ENCODE assay signal across 9 cellular contexts in genomic region chr16:46857261-46857962, GRCh38. TPM values are rescaled to one million over a fixed set of nuclear protein-coding genes. Genes with fewer than 3 reads are reported as not detected.
DNase-seq lines count a peak whose midpoint lies in the region; ATAC-seq, FAIRE-seq and TF ChIP-seq lines count a peak whose summit lies in the region.
"Had no signal": no experiment of that assay in that cellular context is flagged by ENCODE, and none has a peak within 500 bp of the region (broad histone marks: within the 10 kb centered on the region; RNA-seq: fewer than 3 reads in every experiment).

No MANE protein-coding gene starts in this region.

- FAIRE-seq in K562 (lab: Jason Lieb, UNC) (peak; percentile 73), HepG2 (lab: Jason Lieb, UNC) (no peak)

- no peak overlapping the region for H2AFZ ChIP-seq in K562 (ENCODE audit: low read depth, low read length)
- no peak overlapping the region for H2AFZ ChIP-seq in HepG2 (ENCODE audit: low read length)

- no peaks in the 10 kb centered on the region for H3K79me2 ChIP-seq in K562 (ENCODE audit: control insufficient read depth, insufficient read depth, low read length)
- H3K79me2 ChIP-seq in HepG2 (ENCODE audit: insufficient read depth, low read length), result no peaks in the 10 kb centered on the region

- CTCF ChIA-PET in K562 (lab: Yijun Ruan, JAX; ENCODE audit: low intra/inter-chr PET ratio) (interaction anchor here (1.3 kb wide), 1 partner anchor 52 kb away, joined by 3 read pairs; no protein-coding TSS in a partner anchor), HepG2 (lab: Yijun Ruan, JAX; ENCODE audit: low intra/inter-chr PET ratio, low total read pairs) (interaction anchor here (1.0 to 5.4 kb wide), 4 partner anchors 40 to 72 kb away, joined by 3 to 35 read pairs (median 4); no protein-coding TSS in a partner anchor)

- no TSS peak for BruUV-seq in K562 (replicated peaks; lab: Mats Ljungman, UMichigan)
- BruUV-seq in HepG2 (replicated peaks; lab: Mats Ljungman, UMichigan), result no TSS peak

- H3K9me1 ChIP-seq in K562 (ENCODE audit: control insufficient read depth, insufficient read depth, low read length), result no peaks in the 10 kb centered on the region

- POLR2A ChIA-PET in K562 (lab: Yijun Ruan, JAX) (no interaction called here), HepG2 (lab: Yijun Ruan, JAX) (interaction anchor here (0.6 to 11.9 kb wide), 5 partner anchors 27 to 55 kb away, joined by 3 to 306 read pairs (median 7); partner anchors contain the start of gene GPT2)

- TF ChIP-seq CTCF in K562 (IDR thresholded peaks at IDR 0.05 in 2 of 3, conservative IDR thresholded peaks at IDR 0.05 in 1 of 3; ENCODE audit: insufficient read depth in 2 of 3, low read depth in 1 of 3, low read length in 3 of 3) (peak; percentile 43 to 46 (median 46); a peak in 5 of 6 replicates), HepG2 (CRISPR knock-in tag; IDR thresholded peaks at IDR 0.05) (peak; percentile 49)

- intact Hi-C loops in K562 (cut with micrococcal nuclease) (loop anchor here (10.0 kb wide), 1 partner anchor 1307 kb away; no protein-coding TSS in a partner anchor), HepG2 (cut with micrococcal nuclease; ENCODE audit: unreplicated experiment) (no loop called here)

- H3K27ac ChIP-seq in K562 (ENCODE audit: extremely low read depth, low read depth, low read length), result no peak overlapping the region
- H3K27ac ChIP-seq in HepG2 (ENCODE audit: extremely low read length, insufficient read depth, low read length), result no peak overlapping the region
- H3K27ac ChIP-seq: BLaER1 had no signal

- H3K4me3 ChIP-seq in K562, result no peak overlapping the region
- H3K4me3 ChIP-seq in HepG2 (replicated peaks in 1 of 3; ENCODE audit: insufficient read depth in 1 of 3, low read depth in 2 of 3, low read length in 3 of 3), result no peak overlapping the region
- H3K4me3 ChIP-seq: BLaER1 had no signal

- H3K4me1 ChIP-seq in K562 (replicated peaks in 1 of 2; ENCODE audit: control insufficient read depth in 2 of 2, insufficient read depth in 2 of 2, low read length in 2 of 2), result no peaks in the 10 kb centered on the region
- H3K4me1 ChIP-seq in HepG2 (ENCODE audit: insufficient read depth, low read length), result peaks cover 83% of the 10 kb centered on the region
- H3K4me1 ChIP-seq: BLaER1 had no signal

- in situ Hi-C loops in K562 (cut with MboI) (loop anchor here (5.0 kb wide), 1 partner anchor 75 kb away; no protein-coding TSS in a partner anchor), HepG2 (cut with HindIII; ENCODE audit: extremely low pct_ligation_motif_present, low pct_unique_long_range_greater_than_20kb) (loop anchor here (5.0 kb wide), 1 partner anchor 50 kb away; no protein-coding TSS in a partner anchor)

- H4K20me1 ChIP-seq in K562 (replicated peaks; ENCODE audit: control insufficient read depth, insufficient read depth, low read length) (peaks cover 6% of the 10 kb centered on the region), HepG2 (ENCODE audit: insufficient read depth, low read length) (no peaks in the 10 kb centered on the region)
- H4K20me1 ChIP-seq: BLaER1 had no signal

- DNase-seq in NCI-H2196 (lab: John Stamatoyannopoulos, UW; ENCODE audit: unreplicated experiment) (peak; percentile 1), NCI-H2196 treated with DMSO at 0.1 percent for 48 hours (lab: John Stamatoyannopoulos, UW; ENCODE audit: unreplicated experiment) (no peak), NCI-H1694 treated with DMSO at 0.1 percent for 48 hours (lab: John Stamatoyannopoulos, UW) (peak; percentile 49), K562 (ENCODE audit: extremely low read depth in 1 of 4, low spot score in 3 of 4) (peak; percentile 23 to 31 (median 25)), HepG2 (ENCODE audit: low spot score) (peak; percentile 65), ureter (ENCODE audit: low spot score) (no peak)

- no peak for TF ChIP-seq EP300 in K562 (IDR thresholded peaks at IDR 0.05; ENCODE audit: low read length)
- no peak for TF ChIP-seq EP300 in HepG2 (IDR thresholded peaks at IDR 0.05; ENCODE audit: low read depth in 2 of 2, low read length in 2 of 2)
- TF ChIP-seq EP300 in HepG2 (CRISPR knock-in tag; IDR thresholded peaks at IDR 0.05; ENCODE audit: borderline replicate concordance), result no peak

- ATAC-seq in K562 (peak; percentile 67; the same call in 2 of the 3 replicates), HepG2 (peak; percentile 57), HG03139 (IDR thresholded peaks at IDR 0.05; ENCODE audit: unreplicated experiment) (no peak), GM19455 (IDR thresholded peaks at IDR 0.05; ENCODE audit: unreplicated experiment) (no peak)

- H3K9ac ChIP-seq in K562 (ENCODE audit: insufficient read depth in 1 of 2, low read depth in 2 of 2, low read length in 2 of 2) (no peak overlapping the region), HepG2 (ENCODE audit: insufficient read depth, low read depth, low read length) (no peak overlapping the region)
- H3K9ac ChIP-seq: BLaER1 had no signal

- H3K4me2 ChIP-seq in K562 (ENCODE audit: insufficient read depth, low read length) (no peak overlapping the region), HepG2 (ENCODE audit: low read depth, low read length) (no peak overlapping the region)
- H3K4me2 ChIP-seq: BLaER1 had no signal

- TF ChIP-seq RAD21 in K562 (CRISPR knock-in tag; conservative IDR thresholded peaks at IDR 0.05 in 1 of 2, IDR thresholded peaks at IDR 0.05 in 1 of 2), result peak in 1 of 2 experiments; percentile 37; a peak in 2 of 4 replicates
- peak; percentile 68 for TF ChIP-seq RAD21 in HepG2 (CRISPR knock-in tag; IDR thresholded peaks at IDR 0.05)

- no peaks in the 10 kb centered on the region; a peak in 1 of 5 replicates for H3K27me3 ChIP-seq in K562 (ENCODE audit: control insufficient read depth in 2 of 2, insufficient read depth in 2 of 2, low read length in 2 of 2)
- no peaks in the 10 kb centered on the region for H3K27me3 ChIP-seq in HepG2 (ENCODE audit: control insufficient read depth in 1 of 2, insufficient read depth in 2 of 2, low read length in 2 of 2)
- H3K27me3 ChIP-seq: BLaER1 had no signal

- TF ChIP-seq POLR2A in K562 (conservative IDR thresholded peaks at IDR 0.05) (no peak), HepG2 (IDR thresholded peaks at IDR 0.05; ENCODE audit: insufficient read depth in 1 of 2, low read depth in 2 of 2, low read length in 2 of 2) (no peak)

- H3K36me3 ChIP-seq in K562 (ENCODE audit: control insufficient read depth, insufficient read depth, low read length), result no peaks in the 10 kb centered on the region
- no peaks in the 10 kb centered on the region for H3K36me3 ChIP-seq in HepG2 (replicated peaks in 1 of 2; ENCODE audit: control insufficient read depth in 1 of 2, insufficient read depth in 2 of 2, low read length in 2 of 2)
- H3K36me3 ChIP-seq: BLaER1 had no signal

- WGBS in K562 (ENCODE audit: insufficient coverage, low coverage, missing lambda C conversion rate), result 24% methylated on average over 7 of the region's 7 CpGs
- 77% methylated on average over 7 of the region's 7 CpGs for WGBS in HepG2 (ENCODE audit: low lambda C conversion rate)

- H3K9me3 ChIP-seq in K562 (replicated peaks; ENCODE audit: control insufficient read depth, insufficient read depth, low read depth, low read length), result no peaks in the 10 kb centered on the region
- H3K9me3 ChIP-seq in HepG2 (ENCODE audit: low read length), result no peaks in the 10 kb centered on the region
- H3K9me3 ChIP-seq: BLaER1 had no signal

RNA-seq across cellular contexts. Expression of gene C16orf87, which starts 26.4 kb away (rescaled TPM):
- 1.9 and 6.0 TPM in 2 replicates for total RNA-seq in K562 (2011; cell fraction: chromatin; rRNA removed; ENCODE audit: low replicate concordance)
- 1.8 and 2.0 TPM in 2 replicates for total RNA-seq in K562 (2011; cell fraction: nucleolus; rRNA removed)
- total RNA-seq in K562 (2011; cell fraction: nucleoplasm; rRNA removed), result 3.9 and 6.0 TPM in 2 replicates
- total RNA-seq in K562 (2014; rRNA removed), result 7.7 and 10.5 TPM in 2 replicates
- 13.0 and 13.2 TPM in 2 replicates for total RNA-seq in K562 (2014; rRNA removed; fragmentation: Illumina TruSeq; extraction: Trizol)
- total RNA-seq in K562 (2015; rRNA removed; fragmentation: Illumina TruSeq; extraction: Trizol), result 10.9 and 12.6 TPM in 2 replicates
- total RNA-seq in K562 (2021), result 8.3 and 9.1 TPM in 2 replicates
- 6.3 and 7.8 TPM in 2 replicates for polyA plus RNA-seq in K562 (2011; rRNA removed)
- polyA plus RNA-seq in K562 (2011; cell fraction: cytosol; rRNA removed), result 1.5 and 2.6 TPM in 2 replicates
- polyA plus RNA-seq in K562 (2011; cell fraction: nucleus; rRNA removed), result 1.9 and 3.1 TPM in 2 replicates
- 6.2 and 8.7 TPM in 2 replicates for polyA plus RNA-seq in K562 (2012)
- polyA plus RNA-seq in K562 (2014; fragmentation: Illumina TruSeq; extraction: Trizol), result 9.1 and 9.6 TPM in 2 replicates
- polyA plus RNA-seq in K562 (2014; fragmentation: Nextera tagmentation; extraction: Ambion mirVana), result 10 to 100 TPM; 13.9 to 16.7 TPM
- 8.2 and 10.8 TPM in 2 replicates for polyA plus RNA-seq in K562 (2014; rRNA removed)
- 6.2 and 7.6 TPM in 2 replicates for polyA minus RNA-seq in K562 (2011; rRNA and poly(A)+ RNA removed)
- polyA minus RNA-seq in K562 (2011; cell fraction: cytosol; rRNA and poly(A)+ RNA removed), result 2.8 and 3.1 TPM in 2 replicates
- 2.0 and 4.7 TPM in 2 replicates for polyA minus RNA-seq in K562 (2011; cell fraction: nucleus; rRNA and poly(A)+ RNA removed)
- 19.5 and 27.6 TPM in 2 replicates for total RNA-seq in HepG2 (2016; rRNA removed; fragmentation: Illumina TruSeq; extraction: Trizol)
- total RNA-seq in HepG2 (2016; cell fraction: cytosol; rRNA removed; fragmentation: Illumina TruSeq; extraction: Trizol; ENCODE audit: low read depth), result 12.4 and 15.0 TPM in 2 replicates
- total RNA-seq in HepG2 (2016; cell fraction: insoluble cytoplasmic fraction; rRNA removed; fragmentation: Illumina TruSeq; extraction: Trizol), result 20.6 and 26.6 TPM in 2 replicates
- 21.9 and 26.0 TPM in 2 replicates for total RNA-seq in HepG2 (2016; cell fraction: membrane; rRNA removed; fragmentation: Illumina TruSeq; extraction: Trizol)
- 10.7 and 12.4 TPM in 2 replicates for total RNA-seq in HepG2 (2016; cell fraction: nucleus; rRNA removed; fragmentation: Illumina TruSeq; extraction: Trizol)
- 5.7 and 8.6 TPM in 2 replicates for polyA plus RNA-seq in HepG2 (2011; rRNA removed)
- polyA plus RNA-seq in HepG2 (2011; cell fraction: cytosol; rRNA removed), result 4.2 and 5.6 TPM in 2 replicates
- 2.1 and 3.9 TPM in 2 replicates for polyA plus RNA-seq in HepG2 (2011; cell fraction: nucleus; rRNA removed)
- 12.9 and 18.1 TPM in 2 replicates for polyA plus RNA-seq in HepG2 (2012)
- polyA plus RNA-seq in HepG2 (2016; cell fraction: cytosol; fragmentation: Illumina TruSeq; extraction: Trizol; ENCODE audit: low read depth), result 8.5 and 11.4 TPM in 2 replicates
- 31.9 and 33.4 TPM in 2 replicates for polyA plus RNA-seq in HepG2 (2016; cell fraction: insoluble cytoplasmic fraction; fragmentation: Illumina TruSeq; extraction: Trizol; ENCODE audit: low read depth)
- 14.6 and 16.7 TPM in 2 replicates for polyA plus RNA-seq in HepG2 (2016; cell fraction: membrane; fragmentation: Illumina TruSeq; extraction: Trizol; ENCODE audit: low read depth)
- polyA plus RNA-seq in HepG2 (2016; cell fraction: nucleus; fragmentation: Illumina TruSeq; extraction: Trizol; ENCODE audit: insufficient read depth, low read depth), result 17.0 and 18.6 TPM in 2 replicates
- polyA minus RNA-seq in HepG2 (2011; rRNA and poly(A)+ RNA removed; ENCODE audit: low replicate concordance), result 3.1 and 4.3 TPM in 2 replicates
- polyA minus RNA-seq in HepG2 (2011; cell fraction: cytosol; rRNA and poly(A)+ RNA removed), result 5.7 and 6.3 TPM in 2 replicates
- 10.3 and 11.4 TPM in 2 replicates for polyA minus RNA-seq in HepG2 (2011; cell fraction: nucleus; rRNA and poly(A)+ RNA removed)
- total RNA-seq in ureter, result 9.4 TPM

RNA-seq across cellular contexts. Expression of gene GPT2, which starts 26.8 kb away (rescaled TPM):
- 9.1 and 9.7 TPM in 2 replicates for total RNA-seq in K562 (2011; cell fraction: chromatin; rRNA removed; ENCODE audit: low replicate concordance)
- 4.7 and 5.9 TPM in 2 replicates for total RNA-seq in K562 (2011; cell fraction: nucleolus; rRNA removed)
- 9.2 and 12.0 TPM in 2 replicates for total RNA-seq in K562 (2011; cell fraction: nucleoplasm; rRNA removed)
- total RNA-seq in K562 (2014; rRNA removed) (7.2 and 7.3 TPM in 2 replicates), K562 (2014; rRNA removed; fragmentation: Illumina TruSeq; extraction: Trizol) (3.7 and 5.0 TPM in 2 replicates), K562 (2015; rRNA removed; fragmentation: Illumina TruSeq; extraction: Trizol) (2.8 and 3.0 TPM in 2 replicates), K562 (2021) (12.9 and 14.4 TPM in 2 replicates), HepG2 (2016; rRNA removed; fragmentation: Illumina TruSeq; extraction: Trizol) (130 and 138 TPM in 2 replicates), ureter (34.2 TPM)
- polyA plus RNA-seq in K562 (2011; rRNA removed) (5.8 and 10.4 TPM in 2 replicates), K562 (2014; fragmentation: Illumina TruSeq; extraction: Trizol) (10.0 and 12.1 TPM in 2 replicates), K562 (2014; fragmentation: Nextera tagmentation; extraction: Ambion mirVana) (under 1 TPM; 0.79 to 0.96 TPM), K562 (2014; rRNA removed) (6.8 and 7.7 TPM in 2 replicates), HepG2 (2011; rRNA removed) (267 and 269 TPM in 2 replicates)
- 9.4 and 12.6 TPM in 2 replicates for polyA plus RNA-seq in K562 (2011; cell fraction: cytosol; rRNA removed)
- 8.1 and 12.3 TPM in 2 replicates for polyA plus RNA-seq in K562 (2011; cell fraction: nucleus; rRNA removed)
- polyA plus RNA-seq in K562 (2012), result 6.6 and 23.6 TPM in 2 replicates
- 5.9 and 6.5 TPM in 2 replicates for polyA minus RNA-seq in K562 (2011; rRNA and poly(A)+ RNA removed)
- 4.6 and 13.5 TPM in 2 replicates for polyA minus RNA-seq in K562 (2011; cell fraction: cytosol; rRNA and poly(A)+ RNA removed)
- 1.6 and 5.9 TPM in 2 replicates for polyA minus RNA-seq in K562 (2011; cell fraction: nucleus; rRNA and poly(A)+ RNA removed)
- total RNA-seq in HepG2 (2016; cell fraction: cytosol; rRNA removed; fragmentation: Illumina TruSeq; extraction: Trizol; ENCODE audit: low read depth), result 22.1 and 23.2 TPM in 2 replicates
- total RNA-seq in HepG2 (2016; cell fraction: insoluble cytoplasmic fraction; rRNA removed; fragmentation: Illumina TruSeq; extraction: Trizol), result 114 and 146 TPM in 2 replicates
- 63.0 and 65.0 TPM in 2 replicates for total RNA-seq in HepG2 (2016; cell fraction: membrane; rRNA removed; fragmentation: Illumina TruSeq; extraction: Trizol)
- 59.4 and 71.5 TPM in 2 replicates for total RNA-seq in HepG2 (2016; cell fraction: nucleus; rRNA removed; fragmentation: Illumina TruSeq; extraction: Trizol)
- 182 and 277 TPM in 2 replicates for polyA plus RNA-seq in HepG2 (2011; cell fraction: cytosol; rRNA removed)
- polyA plus RNA-seq in HepG2 (2011; cell fraction: nucleus; rRNA removed), result 334 and 385 TPM in 2 replicates
- polyA plus RNA-seq in HepG2 (2012), result 220 and 249 TPM in 2 replicates
- polyA plus RNA-seq in HepG2 (2016; cell fraction: cytosol; fragmentation: Illumina TruSeq; extraction: Trizol; ENCODE audit: low read depth), result 21.5 and 27.7 TPM in 2 replicates
- 122 and 156 TPM in 2 replicates for polyA plus RNA-seq in HepG2 (2016; cell fraction: insoluble cytoplasmic fraction; fragmentation: Illumina TruSeq; extraction: Trizol; ENCODE audit: low read depth)
- polyA plus RNA-seq in HepG2 (2016; cell fraction: membrane; fragmentation: Illumina TruSeq; extraction: Trizol; ENCODE audit: low read depth), result 42.5 and 45.9 TPM in 2 replicates
- 148 and 163 TPM in 2 replicates for polyA plus RNA-seq in HepG2 (2016; cell fraction: nucleus; fragmentation: Illumina TruSeq; extraction: Trizol; ENCODE audit: insufficient read depth, low read depth)
- 33.0 and 786 TPM in 2 replicates for polyA minus RNA-seq in HepG2 (2011; rRNA and poly(A)+ RNA removed; ENCODE audit: low replicate concordance)
- polyA minus RNA-seq in HepG2 (2011; cell fraction: cytosol; rRNA and poly(A)+ RNA removed), result 198 TPM in 2 replicates
- polyA minus RNA-seq in HepG2 (2011; cell fraction: nucleus; rRNA and poly(A)+ RNA removed), result 79.2 and 86.4 TPM in 2 replicates

Comparison
In these comparisons a context has a peak if more than half of its experiments do, and no peak if none do; other contexts are left out.
1. DNase-seq: peak in NCI-H2196 (single experiment), NCI-H1694 treated with DMSO at 0.1 percent for 48 hours (single experiment), K562 (4 of 4) and HepG2 (single experiment); none in NCI-H2196 treated with DMSO at 0.1 percent for 48 hours (single experiment) and ureter (single experiment).
2. ATAC-seq: peak in K562 (single experiment) and HepG2 (single experiment); none in HG03139 (single experiment) and GM19455 (single experiment).